In the genomic region with DNA sequence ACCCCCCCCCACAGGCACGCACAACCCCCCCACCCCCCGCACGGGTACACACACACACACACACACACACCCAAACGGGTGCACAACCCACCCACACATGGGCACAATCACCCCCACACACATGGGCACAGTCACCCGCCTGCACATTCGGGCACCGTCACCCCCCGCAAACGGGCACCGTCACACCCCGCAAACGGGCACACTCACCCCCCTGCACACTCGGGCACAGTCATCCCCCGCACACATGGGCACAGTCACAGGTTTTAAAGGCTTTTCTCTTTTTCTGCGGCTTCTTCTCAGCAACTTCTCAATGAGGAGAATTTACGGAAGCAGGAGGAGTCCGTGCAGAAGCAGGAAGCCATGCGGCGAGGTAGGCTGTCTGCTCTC, we compare ENCODE assay signal across 1 cellular context. TPM values are rescaled to one million over a fixed set of nuclear protein-coding genes. Genes with fewer than 3 reads are reported as not detected.
"Had no signal": no experiment of that assay in that cellular context is flagged by ENCODE, and none has a peak within 500 bp of the region (broad histone marks: within the 10 kb centered on the region; RNA-seq: fewer than 3 reads in every experiment).

No MANE protein-coding gene starts in this region.

RNA-seq across cellular contexts. Expression of gene TMEM240, which starts 21.8 kb away (rescaled TPM):
- total RNA-seq: mononuclear cell had no signal
